9 cellular contexts compared by ENCODE assay signal in genomic region chr6:18997375-18997826, GRCh38.
DNase-seq lines count a peak whose midpoint lies in the region; ATAC-seq and TF ChIP-seq lines count a peak whose summit lies in the region.
"Had no signal": no experiment of that assay in that cellular context is flagged by ENCODE, and none has a peak within 500 bp of the region (broad histone marks: within the 10 kb centered on the region; RNA-seq: fewer than 3 reads in every experiment).

No MANE protein-coding gene starts in this region.

- peaks cover 2% of the 10 kb centered on the region; the same call in 1 of the 2 replicates for H3K9me3 ChIP-seq in IMR-90 (ENCODE audit: control insufficient read depth, insufficient read depth, low read length)
- peaks cover 18% of the 10 kb centered on the region for H3K9me3 ChIP-seq in left ventricle myocardium inferior (replicated peaks)
- no peaks in the 10 kb centered on the region for H3K9me3 ChIP-seq in upper lobe of left lung
- H3K9me3 ChIP-seq: BLaER1 treated with 17β-estradiol and CSF1 and Interleukin-3, amounts not matched to agents 10 nM and 100 nM had no signal

- no peak for TF ChIP-seq POLR2A in IMR-90 (IDR thresholded peaks at IDR 0.05; ENCODE audit: low read depth, low read length)
- no peak for TF ChIP-seq POLR2A in upper lobe of left lung (IDR thresholded peaks at IDR 0.05)

- dilution Hi-C loops in IMR-90 (cut with HindIII; ENCODE audit: low sequenced_read_pairs, unreplicated experiment) = no loop called here

- H3K4ac ChIP-seq in IMR-90 (ENCODE audit: low read depth, low read length) = no peak overlapping the region

- H2BK20ac ChIP-seq in IMR-90 (ENCODE audit: low read depth, low read length) = no peak overlapping the region

- in situ Hi-C loops in IMR-90 (cut with MboI; ENCODE audit: low sequenced_read_pairs) = loop anchor here (25.0 kb wide), 1 partner anchor 865 kb away; no protein-coding TSS in a partner anchor

- H2AK5ac ChIP-seq in IMR-90 (ENCODE audit: low read depth, low read length) = no peak overlapping the region

- no peaks in the 10 kb centered on the region for H3K79me1 ChIP-seq in IMR-90 (ENCODE audit: low read depth in 1 of 2, low read length in 2 of 2)

- no peak overlapping the region for H3K18ac ChIP-seq in IMR-90 (ENCODE audit: low read depth, low read length)

- no peak overlapping the region for H4K5ac ChIP-seq in IMR-90 (ENCODE audit: low read depth, low read length)

- no peaks in the 10 kb centered on the region for H4K20me1 ChIP-seq in IMR-90 (ENCODE audit: insufficient read depth, low read length)
- H4K20me1 ChIP-seq: BLaER1 treated with 17β-estradiol and CSF1 and Interleukin-3, amounts not matched to agents 10 nM and 100 nM had no signal

- DNase-seq in NCI-H1417 (lab: John Stamatoyannopoulos, UW) (peak in 2 of 3 experiments; percentile 53 to 64), NCI-H1417 treated with DMSO at 0.1 percent for 48 hours (lab: John Stamatoyannopoulos, UW) (no peak), IMR-90 (peak; percentile 41), SKM-1 (lab: John Stamatoyannopoulos, UW; ENCODE audit: unreplicated experiment) (peak; percentile 33), left ventricle myocardium inferior (no peak), upper lobe of left lung (no peak)

- no peak overlapping the region for H2AK9ac ChIP-seq in IMR-90 (replicated peaks; ENCODE audit: low read depth, low read length, poor library complexity)

- no peak overlapping the region for H3K27ac ChIP-seq in IMR-90 (ENCODE audit: insufficient read depth, low read length)
- H3K27ac ChIP-seq in left ventricle myocardium inferior (replicated peaks) = no peak overlapping the region
- no peak overlapping the region for H3K27ac ChIP-seq in upper lobe of left lung
- H3K27ac ChIP-seq: BLaER1 treated with 17β-estradiol and CSF1 and Interleukin-3, amounts not matched to agents 10 nM and 100 nM had no signal

- no peaks in the 10 kb centered on the region for H3K4me1 ChIP-seq in IMR-90 (ENCODE audit: control insufficient read depth, insufficient read depth, low read length)
- no peaks in the 10 kb centered on the region for H3K4me1 ChIP-seq in left ventricle myocardium inferior
- H3K4me1 ChIP-seq in upper lobe of left lung = no peaks in the 10 kb centered on the region
- H3K4me1 ChIP-seq: BLaER1 treated with 17β-estradiol and CSF1 and Interleukin-3, amounts not matched to agents 10 nM and 100 nM had no signal

- H2BK120ac ChIP-seq in IMR-90 (ENCODE audit: low read depth, low read length) = no peak overlapping the region

- no peak overlapping the region for H3K23ac ChIP-seq in IMR-90 (ENCODE audit: low read depth, low read length)

- no peak overlapping the region for H2AFZ ChIP-seq in IMR-90 (replicated peaks; ENCODE audit: low read length, poor library complexity)

- ATAC-seq in GM21786 (IDR thresholded peaks at IDR 0.05; ENCODE audit: unreplicated experiment) = peak; percentile 97
- ATAC-seq in IMR-90 (ENCODE audit: low read depth) = peak; percentile 54; the same call in 1 of the 2 replicates
- peak; percentile 56 to 74 for ATAC-seq in upper lobe of left lung (ENCODE audit: low FRiP score in 2 of 2)
- no peak for ATAC-seq in GM21737 (IDR thresholded peaks at IDR 0.05; ENCODE audit: unreplicated experiment)

- no peak overlapping the region for H3K14ac ChIP-seq in IMR-90 (replicated peaks; ENCODE audit: low read depth, low read length)

- H3K27me3 ChIP-seq in IMR-90 (ENCODE audit: control insufficient read depth, insufficient read depth, low read length) = no peaks in the 10 kb centered on the region
- no peaks in the 10 kb centered on the region for H3K27me3 ChIP-seq in left ventricle myocardium inferior (ENCODE audit: low read depth)
- no peaks in the 10 kb centered on the region for H3K27me3 ChIP-seq in upper lobe of left lung
- H3K27me3 ChIP-seq: BLaER1 treated with 17β-estradiol and CSF1 and Interleukin-3, amounts not matched to agents 10 nM and 100 nM had no signal

- H3K4me3 ChIP-seq in IMR-90 (ENCODE audit: insufficient read depth, low read depth, low read length) (no peak overlapping the region), left ventricle myocardium inferior (no peak overlapping the region), upper lobe of left lung (no peak overlapping the region)
- H3K4me3 ChIP-seq: BLaER1 treated with 17β-estradiol and CSF1 and Interleukin-3, amounts not matched to agents 10 nM and 100 nM had no signal

- no peak overlapping the region for H3K56ac ChIP-seq in IMR-90 (ENCODE audit: extremely low read depth, insufficient read depth, low read length)

- no peaks in the 10 kb centered on the region for H3K36me3 ChIP-seq in IMR-90 (ENCODE audit: control insufficient read depth, insufficient read depth, low read length)
- no peaks in the 10 kb centered on the region for H3K36me3 ChIP-seq in left ventricle myocardium inferior
- no peaks in the 10 kb centered on the region for H3K36me3 ChIP-seq in upper lobe of left lung
- H3K36me3 ChIP-seq: BLaER1 treated with 17β-estradiol and CSF1 and Interleukin-3, amounts not matched to agents 10 nM and 100 nM had no signal

- no peaks in the 10 kb centered on the region for H3K9me1 ChIP-seq in IMR-90 (ENCODE audit: insufficient read depth, low read length)

- no TSS peak for BruUV-seq in IMR-90 (replicated peaks; lab: Mats Ljungman, UMichigan)

- H2BK5ac ChIP-seq in IMR-90 (ENCODE audit: low read depth, low read length, poor library complexity, severe bottlenecking) = no peak overlapping the region

- no peak overlapping the region for H4K91ac ChIP-seq in IMR-90 (ENCODE audit: insufficient read depth, low read depth, low read length)

- TF ChIP-seq CTCF in IMR-90 (conservative IDR thresholded peaks at IDR 0.05; ENCODE audit: low read depth, low read length) (peak; percentile 53), left ventricle myocardium inferior (IDR thresholded peaks at IDR 0.05; ENCODE audit: borderline replicate concordance) (peak; percentile 61), upper lobe of left lung (IDR thresholded peaks at IDR 0.05) (peak in 3 of 6 experiments; percentile 34 to 56 (median 45))

- POLR2A ChIA-PET in IMR-90 (lab: Charles Lee; ENCODE audit: unreplicated experiment) = no interaction called here

- H3K9ac ChIP-seq in IMR-90 (ENCODE audit: low read depth, low read length) = no peak overlapping the region
- H3K9ac ChIP-seq: BLaER1 treated with 17β-estradiol and CSF1 and Interleukin-3, amounts not matched to agents 10 nM and 100 nM had no signal

- WGBS in IMR-90 (ENCODE audit: extremely low coverage in 2 of 2, insufficient read length in 1 of 2), 2 experiments = 0% methylated on average over 1 of the region's 2 CpGs; no CpG with 5 or more reads in 1 of the 2 experiments
- 25 to 31% methylated on average over 2 of the region's 2 CpGs for WGBS in upper lobe of left lung, 2 donors

- intact Hi-C loops in IMR-90 (cut with micrococcal nuclease) (loop anchor here (2.0 to 10.0 kb wide), 2 partner anchors 855 to 1057 kb away; no protein-coding TSS in a partner anchor), left ventricle myocardium inferior (cut with micrococcal nuclease) (no loop called here)

- no peak for TF ChIP-seq EP300 in upper lobe of left lung (IDR thresholded peaks at IDR 0.05)

- TF ChIP-seq RAD21 in IMR-90 (IDR thresholded peaks at IDR 0.05; ENCODE audit: low read length) = peak; percentile 52

- no peak overlapping the region for H3K4me2 ChIP-seq in IMR-90 (ENCODE audit: low read depth, low read length)
- H3K4me2 ChIP-seq: BLaER1 treated with 17β-estradiol and CSF1 and Interleukin-3, amounts not matched to agents 10 nM and 100 nM had no signal

- CTCF ChIA-PET in IMR-90 (lab: Yijun Ruan, JAX) = no interaction called here

- no peak overlapping the region for H2BK15ac ChIP-seq in IMR-90 (ENCODE audit: low read depth, low read length)

- no peak overlapping the region for H4K8ac ChIP-seq in IMR-90 (ENCODE audit: low read depth in 2 of 2, low read length in 2 of 2)

TF ChIP-seq in IMR-90, 13 proteins besides CTCF, POLR2A, EP300 and RAD21:
- TF ChIP-seq MAFK (IDR thresholded peaks at IDR 0.05; ENCODE audit: low read depth, low read length) = peak; percentile 98
- peak; percentile 57 for TF ChIP-seq SMC3 (IDR thresholded peaks at IDR 0.05; ENCODE audit: low read depth, low read length)
- TF ChIP-seq CHD1 (IDR thresholded peaks at IDR 0.05; ENCODE audit: low read depth, low read length) = no peak
- TF ChIP-seq CEBPB (IDR thresholded peaks at IDR 0.05; ENCODE audit: low read depth, low read length) = no peak
TF ChIP-seq in IMR-90: peak in this region for 2.

Comparison
In these comparisons a context has a peak if more than half of its experiments do, and no peak if none do; other contexts are left out.
1. DNase-seq: peak in NCI-H1417 (2 of 3), IMR-90 (single experiment) and SKM-1 (single experiment); none in NCI-H1417 treated with DMSO at 0.1 percent for 48 hours (single experiment), left ventricle myocardium inferior (single experiment) and upper lobe of left lung (0 of 2).